In the genomic region with DNA sequence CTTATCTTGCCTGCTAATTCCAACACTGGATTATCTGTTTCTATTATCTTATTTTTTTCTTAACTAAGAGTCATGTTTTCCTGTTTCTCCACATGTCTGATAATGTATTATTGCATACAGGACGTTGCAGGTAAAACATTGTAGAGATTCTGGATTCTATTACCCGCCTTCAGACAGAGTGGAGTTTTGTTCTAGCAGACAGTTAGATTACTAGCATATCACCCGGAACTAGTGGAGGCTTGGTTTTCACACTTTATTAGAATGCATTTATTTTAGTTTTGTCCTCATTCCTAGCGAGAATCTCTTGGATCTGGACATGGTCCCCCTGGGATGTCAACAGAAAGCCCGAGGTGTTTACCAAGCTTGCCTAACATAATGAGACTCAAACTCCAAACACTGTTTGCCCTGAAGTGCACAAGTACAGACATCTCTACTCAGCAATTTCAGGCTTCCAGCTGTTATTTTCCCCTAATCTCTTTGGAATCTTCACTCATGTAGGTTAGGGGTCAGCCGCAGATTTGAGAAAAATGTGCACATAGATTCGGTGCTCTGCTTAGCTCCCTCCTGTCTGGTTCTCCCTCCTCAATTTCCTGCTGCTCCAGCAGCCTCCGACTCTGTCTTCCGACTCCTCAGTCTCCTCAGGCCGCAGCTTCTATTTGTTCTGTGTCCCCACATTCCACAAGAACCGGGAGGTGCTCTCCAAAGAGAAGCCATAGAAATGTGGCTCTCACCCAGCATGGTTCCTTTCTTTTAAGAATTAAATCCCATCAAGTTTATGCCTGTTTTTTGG, we compare ENCODE assay signal across 14 cellular contexts. TPM values are rescaled to one million over a fixed set of nuclear protein-coding genes. Genes with fewer than 3 reads are reported as not detected.
A peak's percentile ranks its signal among the peaks of the same experiment; 100 is the strongest.
DNase-seq lines count a peak whose midpoint lies in the region; ATAC-seq, FAIRE-seq and TF ChIP-seq lines count a peak whose summit lies in the region.
"Had no signal": no experiment of that assay in that cellular context is flagged by ENCODE, and none has a peak within 500 bp of the region (broad histone marks: within the 10 kb centered on the region; RNA-seq: fewer than 3 reads in every experiment).

No MANE protein-coding gene starts in this region.

- H2AFZ ChIP-seq in keratinocyte (ENCODE audit: control insufficient read depth, low read length) = peak overlapping the region; percentile 58
- peak overlapping the region; percentile 92 for H2AFZ ChIP-seq in smooth muscle cell (ENCODE audit: low read depth)

- H3F3A ChIP-seq in smooth muscle cell (ENCODE audit: low read depth) = no peaks in the 10 kb centered on the region

- H4K20me1 ChIP-seq in keratinocyte (ENCODE audit: control insufficient read depth, extremely low read depth, insufficient read depth, low read length) (no peaks in the 10 kb centered on the region), smooth muscle cell (ENCODE audit: low read depth) (no peaks in the 10 kb centered on the region)

- H3K27ac ChIP-seq in keratinocyte (ENCODE audit: control insufficient read depth, insufficient read depth, low read length) (no peak overlapping the region), smooth muscle cell (ENCODE audit: low read depth) (no peak overlapping the region), gastroesophageal sphincter (no peak overlapping the region)
- H3K27ac ChIP-seq: WERI-Rb-1 had no signal

- ATAC-seq in gastroesophageal sphincter = no peak

- no peaks in the 10 kb centered on the region for H3K9me1 ChIP-seq in keratinocyte (ENCODE audit: control insufficient read depth, extremely low read depth, insufficient read depth, low read length)

- no peaks in the 10 kb centered on the region for H3K79me2 ChIP-seq in keratinocyte (ENCODE audit: control insufficient read depth, insufficient read depth, low read length)
- no peaks in the 10 kb centered on the region for H3K79me2 ChIP-seq in smooth muscle cell (ENCODE audit: low read depth)

- TF ChIP-seq CTCF in astrocyte of the spinal cord (IDR thresholded peaks at IDR 0.05; ENCODE audit: low read depth, low read length) (no peak), keratinocyte (optimal IDR thresholded peaks at IDR 0.05 in 1 of 3, IDR thresholded peaks at IDR 0.05 in 1 of 3, conservative IDR thresholded peaks at IDR 0.05 in 1 of 3; ENCODE audit: extremely low read depth in 1 of 3, insufficient read depth in 2 of 3, low read length in 3 of 3) (no peak), smooth muscle cell (IDR thresholded peaks at IDR 0.05; ENCODE audit: borderline replicate concordance, insufficient read depth, poor library complexity, severe bottlenecking) (no peak), gastroesophageal sphincter (IDR thresholded peaks at IDR 0.05) (no peak)

- H3K9ac ChIP-seq in keratinocyte (ENCODE audit: control insufficient read depth, extremely low read depth, insufficient read depth, low read length) = no peak overlapping the region
- no peak overlapping the region for H3K9ac ChIP-seq in smooth muscle cell (ENCODE audit: low read depth)

- H3K4me1 ChIP-seq in keratinocyte (ENCODE audit: control insufficient read depth, extremely low read depth, insufficient read depth, low read length) (peaks cover 17% of the 10 kb centered on the region), smooth muscle cell (ENCODE audit: low read depth) (peaks cover 11% of the 10 kb centered on the region), gastroesophageal sphincter (no peaks in the 10 kb centered on the region)

- dilution Hi-C loops in keratinocyte (cut with MboI; ENCODE audit: extremely low pct_ligation_motif_present, low sequenced_read_pairs) = no loop called here

- 41% methylated on average over 11 of the region's 11 CpGs for WGBS in smooth muscle cell (ENCODE audit: low lambda C conversion rate)
- 33 to 52% methylated on average over 11 of the region's 11 CpGs for WGBS in gastroesophageal sphincter (ENCODE audit: low coverage in 1 of 2), 2 donors

- DNase-seq in HuH-7.5 (ENCODE audit: low spot score) = peak; percentile 65
- DNase-seq in astrocyte of the spinal cord (ENCODE audit: low read depth, low spot score) = peak; percentile 14
- DNase-seq in keratinocyte (ENCODE audit: low read depth, low spot score) = no peak
- no peak for DNase-seq in smooth muscle cell (lab: John Stamatoyannopoulos, UW; ENCODE audit: unreplicated experiment)
- no peak for DNase-seq in GDM1 (lab: John Stamatoyannopoulos, UW)
- DNase-seq in glomerular visceral epithelial cell (ENCODE audit: extremely low spot score) = no peak
- DNase-seq: activated CD8-positive, alpha-beta memory T cell treated with anti-CD3 and anti-CD28 coated beads, Interleukin-2, amount 50 U/mL, for 48 hours; activated naive CD8-positive, alpha-beta T cell treated with anti-CD3 and anti-CD28 coated beads for 36 hours; COR-L47; NCI-H1092; NCI-H526; spleen; WERI-Rb-1 had no signal

- no peak overlapping the region for H3K4me2 ChIP-seq in keratinocyte (ENCODE audit: control insufficient read depth, extremely low read depth, insufficient read depth, low read depth, low read length)
- H3K4me2 ChIP-seq in smooth muscle cell = peak overlapping the region; percentile 70

- FAIRE-seq in keratinocyte (lab: Jason Lieb, UNC) = no peak

- TF ChIP-seq POLR2A in gastroesophageal sphincter (IDR thresholded peaks at IDR 0.05) = no peak

- H3K36me3 ChIP-seq in keratinocyte (ENCODE audit: control insufficient read depth in 2 of 2, extremely low read depth in 1 of 2, insufficient read depth in 2 of 2, low read length in 2 of 2) = no peaks in the 10 kb centered on the region
- no peaks in the 10 kb centered on the region for H3K36me3 ChIP-seq in smooth muscle cell (ENCODE audit: low read depth)
- no peaks in the 10 kb centered on the region for H3K36me3 ChIP-seq in gastroesophageal sphincter
- H3K36me3 ChIP-seq: spleen, WERI-Rb-1 had no signal

- H3K9me3 ChIP-seq in keratinocyte (ENCODE audit: control insufficient read depth, low read depth, low read length) = peaks cover 2% of the 10 kb centered on the region
- H3K9me3 ChIP-seq in smooth muscle cell (replicated peaks; ENCODE audit: low read depth) = no peaks in the 10 kb centered on the region
- peaks cover 0 to 19% (median 0%) of the 10 kb centered on the region in 3 donors for H3K9me3 ChIP-seq in gastroesophageal sphincter

- H3K27me3 ChIP-seq in keratinocyte (ENCODE audit: control insufficient read depth, extremely low read depth, insufficient read depth, low read length) (no peaks in the 10 kb centered on the region), smooth muscle cell (ENCODE audit: low read depth) (no peaks in the 10 kb centered on the region), gastroesophageal sphincter (no peaks in the 10 kb centered on the region)
- H3K27me3 ChIP-seq: spleen had no signal

- no peak for TF ChIP-seq EP300 in gastroesophageal sphincter (IDR thresholded peaks at IDR 0.05)

- in situ Hi-C loops in astrocyte of the spinal cord (cut with HindIII; ENCODE audit: low sequenced_read_pairs) = no loop called here

- no peak overlapping the region for H3K4me3 ChIP-seq in astrocyte of the spinal cord (ENCODE audit: low read depth, low read length)
- H3K4me3 ChIP-seq in keratinocyte (ENCODE audit: control insufficient read depth in 2 of 3, extremely low read depth in 1 of 3, insufficient read depth in 2 of 3, low read depth in 1 of 3, low read length in 3 of 3) = no peak overlapping the region
- H3K4me3 ChIP-seq in smooth muscle cell = no peak overlapping the region
- no peak overlapping the region for H3K4me3 ChIP-seq in gastroesophageal sphincter
- H3K4me3 ChIP-seq: spleen had no signal

RNA-seq across cellular contexts. Expression of a gene that starts 36.8 kb away (rescaled TPM):
- polyA plus RNA-seq in keratinocyte = 161 to 204 TPM (median 198 TPM) in 3 replicates
- polyA plus RNA-seq in keratinocyte (2011; ENCODE audit: low read depth) = 47.7 TPM
- polyA plus RNA-seq in keratinocyte (2011; cell fraction: cytosol; rRNA removed) = 67.3 and 89.8 TPM in 2 replicates
- polyA plus RNA-seq in keratinocyte (2011; cell fraction: nucleus; rRNA removed) = 456 and 469 TPM in 2 replicates
- polyA plus RNA-seq in keratinocyte (2012; ENCODE audit: low replicate concordance) = 140 and 276 TPM in 2 replicates
- polyA minus RNA-seq in keratinocyte = 497 to 995 TPM (median 539 TPM) in 3 replicates
- polyA minus RNA-seq in keratinocyte (2011; cell fraction: cytosol; rRNA and poly(A)+ RNA removed) = 232 TPM
- 824 and 949 TPM in 2 replicates for polyA minus RNA-seq in keratinocyte (2011; cell fraction: nucleus; rRNA and poly(A)+ RNA removed)
- 51.5 and 71.0 TPM in 2 replicates for total RNA-seq in smooth muscle cell
- polyA plus RNA-seq in smooth muscle cell = 39.9 and 69.9 TPM in 2 replicates
- 10 to 100 TPM; 55.8 to 80.4 (median 60.8) TPM for total RNA-seq in gastroesophageal sphincter

RNA-seq across cellular contexts. Expression of a gene that starts 40.1 kb away (rescaled TPM):
- polyA plus RNA-seq in keratinocyte (26.4 to 39.6 TPM (median 26.9 TPM) in 3 replicates), smooth muscle cell (15.4 and 19.5 TPM in 2 replicates)
- 10.9 TPM for polyA plus RNA-seq in keratinocyte (2011; ENCODE audit: low read depth)
- polyA plus RNA-seq in keratinocyte (2011; cell fraction: cytosol; rRNA removed) = 11.1 and 17.7 TPM in 2 replicates
- polyA plus RNA-seq in keratinocyte (2011; cell fraction: nucleus; rRNA removed) = 45.3 and 56.9 TPM in 2 replicates
- 12.9 and 43.6 TPM in 2 replicates for polyA plus RNA-seq in keratinocyte (2012; ENCODE audit: low replicate concordance)
- polyA minus RNA-seq in keratinocyte = 6.2 to 27.3 TPM (median 13.6 TPM) in 3 replicates
- polyA minus RNA-seq in keratinocyte (2011; cell fraction: cytosol; rRNA and poly(A)+ RNA removed) = 11.1 TPM
- polyA minus RNA-seq in keratinocyte (2011; cell fraction: nucleus; rRNA and poly(A)+ RNA removed) = 4.9 and 7.2 TPM in 2 replicates
- total RNA-seq in smooth muscle cell (13.8 and 19.8 TPM in 2 replicates), gastroesophageal sphincter (100 to 1,000 TPM in 1 of 4 donors, 10 to 100 TPM in 3; 29.4 to 116 (median 50.8) TPM)

Comparison
In these comparisons a context has a peak if more than half of its experiments do, and no peak if none do; other contexts are left out.
1. DNase-seq: peak in HuH-7.5 (single experiment) and astrocyte of the spinal cord (single experiment); none in keratinocyte (single experiment), smooth muscle cell (single experiment), GDM1 (single experiment) and glomerular visceral epithelial cell (single experiment).